12 cellular contexts compared by ENCODE assay signal in the genomic region with DNA sequence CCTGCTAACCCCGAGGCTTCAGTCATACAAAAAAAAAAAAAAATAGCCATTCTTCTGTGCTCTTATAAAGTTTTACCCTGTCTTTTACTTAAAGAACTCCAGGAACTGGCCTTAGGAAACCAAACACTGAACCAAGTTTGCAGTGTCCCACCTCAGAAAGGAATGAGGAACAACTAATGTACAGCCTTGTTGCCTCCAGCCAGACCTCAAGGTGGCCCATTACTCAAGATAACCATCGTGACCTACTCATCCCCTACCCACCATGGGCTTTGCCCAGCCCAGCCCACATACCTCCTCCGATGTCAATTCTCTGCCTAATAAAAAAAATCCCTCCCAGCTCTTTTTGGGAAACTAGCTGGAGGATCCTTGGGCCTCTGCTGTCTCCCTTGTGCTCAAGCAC.
"Had no signal": no experiment of that assay in that cellular context is flagged by ENCODE, and none has a peak within 500 bp of the region (broad histone marks: within the 10 kb centered on the region; RNA-seq: fewer than 3 reads in every experiment).

No MANE protein-coding gene starts in this region.

- H3K4me3 Mint-ChIP-seq: activated CD4-positive, alpha-beta memory T cell treated with anti-CD3 and anti-CD28 coated beads, Interleukin-2, amount 10 ng/mL, durations not matched to agents 7 days and 5 days; activated naive CD8-positive, alpha-beta T cell treated with anti-CD3 and anti-CD28 coated beads for 36 hours; naive B cell; stimulated activated memory B cell treated with anti-CD40 and anti-IgM and Interleukin-4, amounts not matched to agents 10 μg/mL and 1 μg/mL and 100 μg/mL, for 72 hours had no signal

- H3K4me1 Mint-ChIP-seq: naive B cell; stimulated activated memory B cell treated with anti-CD40 and anti-IgM and Interleukin-4, amounts not matched to agents 10 μg/mL and 1 μg/mL and 100 μg/mL, for 72 hours had no signal

- H3K27me3 Mint-ChIP-seq: activated CD4-positive, alpha-beta memory T cell treated with anti-CD3 and anti-CD28 coated beads, Interleukin-2, amount 10 ng/mL, durations not matched to agents 7 days and 5 days had no signal

- H3K9me3 Mint-ChIP-seq: activated naive CD8-positive, alpha-beta T cell treated with anti-CD3 and anti-CD28 coated beads for 36 hours; naive B cell had no signal

- DNase-seq: activated CD4-positive, alpha-beta memory T cell treated with anti-CD3 and anti-CD28 coated beads, Interleukin-2, amount 10 ng/mL, durations not matched to agents 7 days and 5 days; activated gamma-delta T cell treated with Interleukin-2 at 50 U/mL for 16 hours; activated naive CD8-positive, alpha-beta T cell treated with anti-CD3 and anti-CD28 coated beads for 36 hours; activated T-cell treated with anti-CD3 and anti-CD28 coated beads, Interleukin-2, amount 50 U/mL, for 48 hours; anterior cingulate cortex; lower lobe of right lung; midbrain; naive B cell; right lobe of liver; spleen; stimulated activated CD4-positive, alpha-beta T cell treated with anti-CD3 and anti-CD28 coated beads, Interleukin-1b, Interleukin-23, amount 100 ng/mL, for 48 hours had no signal

- H3K36me3 Mint-ChIP-seq: activated naive CD8-positive, alpha-beta T cell treated with anti-CD3 and anti-CD28 coated beads for 36 hours; naive B cell; stimulated activated memory B cell treated with anti-CD40 and anti-IgM and Interleukin-4, amounts not matched to agents 10 μg/mL and 1 μg/mL and 100 μg/mL, for 72 hours had no signal

- H3K27ac Mint-ChIP-seq: activated CD4-positive, alpha-beta memory T cell treated with anti-CD3 and anti-CD28 coated beads, Interleukin-2, amount 10 ng/mL, durations not matched to agents 7 days and 5 days; activated naive CD8-positive, alpha-beta T cell treated with anti-CD3 and anti-CD28 coated beads for 36 hours; naive B cell; stimulated activated memory B cell treated with anti-CD40 and anti-IgM and Interleukin-4, amounts not matched to agents 10 μg/mL and 1 μg/mL and 100 μg/mL, for 72 hours had no signal
